9 cellular contexts compared by ENCODE assay signal in genomic region chr2:10302479-10303173, GRCh38. TPM values are rescaled to one million over a fixed set of nuclear protein-coding genes. Genes with fewer than 3 reads are reported as not detected.
DNase-seq lines count a peak whose midpoint lies in the region; ATAC-seq, FAIRE-seq and TF ChIP-seq lines count a peak whose summit lies in the region.
"Had no signal": no experiment of that assay in that cellular context is flagged by ENCODE, and none has a peak within 500 bp of the region (broad histone marks: within the 10 kb centered on the region; RNA-seq: fewer than 3 reads in every experiment).

Gene HPCAL1, plus strand, starts transcription at chr2:10302904. Its CDS starts 116,854 bp downstream, at chr2:10419758.

- H3K27ac ChIP-seq in kidney (ENCODE audit: low read depth in 2 of 2, low read length in 2 of 2), result peak within 1 kb of the TSS; percentile 80 to 84

- H3K36me3 ChIP-seq in kidney (ENCODE audit: control insufficient read depth in 1 of 2, insufficient read depth in 2 of 2, low read length in 2 of 2), result no peaks in the 10 kb centered on the region

- TF ChIP-seq CTCF in kidney (IDR thresholded peaks at IDR 0.05; ENCODE audit: borderline replicate concordance, extremely low read depth, insufficient read depth), result peak; percentile 44

- FAIRE-seq in kidney (lab: Jason Lieb, UNC), result no peak
- FAIRE-seq: TTC549 had no signal

- no peaks in the 10 kb centered on the region for H3K9me3 ChIP-seq in kidney (ENCODE audit: control insufficient read depth in 1 of 2, low read length in 2 of 2)

- peaks cover 19 to 30% of the 10 kb centered on the region in 2 donors for H3K4me1 ChIP-seq in kidney (ENCODE audit: control insufficient read depth in 1 of 2, insufficient read depth in 1 of 2, low read depth in 1 of 2, low read length in 2 of 2)

- H3K9ac ChIP-seq in kidney (ENCODE audit: low read length in 2 of 2), result peak within 1 kb of the TSS; percentile 10 to 80

- in situ Hi-C loops in ACHN (cut with HindIII; ENCODE audit: low pct_ligation_motif_present, low pct_unique_long_range_greater_than_20kb, low sequenced_read_pairs), result no loop called here

- peak within 1 kb of the TSS; percentile 90 to 95 for H3K4me3 ChIP-seq in kidney (ENCODE audit: low read length in 2 of 2)

- DNase-seq in ACHN (peak; percentile 90), NCI-H2227 (lab: John Stamatoyannopoulos, UW; ENCODE audit: unreplicated experiment) (peak; percentile 90), cerebellum (ENCODE audit: low spot score) (peak; percentile 97), kidney (peak; percentile 96)
- DNase-seq in stimulated activated CD4-positive, alpha-beta T cell treated with anti-CD3 and anti-CD28 coated beads, Interleukin-15, amount 100 ng/mL, for 48 hours (ENCODE audit: low read depth in 2 of 2), result peak; percentile 70 to 75

- intact Hi-C loops in kidney (cut with DNase I), result no loop called here

- ATAC-seq in GM18520 (IDR thresholded peaks at IDR 0.05; ENCODE audit: unreplicated experiment) (peak; percentile 67), HG03060 (IDR thresholded peaks at IDR 0.05; ENCODE audit: low read depth, unreplicated experiment) (peak; percentile 56)
- ATAC-seq in activated CD4-positive, CD25-positive, alpha-beta regulatory T cell treated with anti-CD3 and anti-CD28 coated beads, Interleukin-2, amount 50 U/mL, for 24 hours, result peak; percentile 72 to 74

RNA-seq across cellular contexts. Expression of gene HPCAL1, which starts in this region (rescaled TPM):
- total RNA-seq in cerebellum, result 40.8 TPM
- total RNA-seq in kidney, result 47.3 TPM
- polyA plus RNA-seq in kidney (ENCODE audit: insufficient read depth, low read depth, low replicate concordance), result 121 TPM

Comparison
In these comparisons a context has a peak if more than half of its experiments do, and no peak if none do; other contexts are left out.
1. Peak in every context shown above with its lines: DNase-seq, ATAC-seq, H3K4me3 ChIP-seq and H3K27ac ChIP-seq.